In the genomic region with DNA sequence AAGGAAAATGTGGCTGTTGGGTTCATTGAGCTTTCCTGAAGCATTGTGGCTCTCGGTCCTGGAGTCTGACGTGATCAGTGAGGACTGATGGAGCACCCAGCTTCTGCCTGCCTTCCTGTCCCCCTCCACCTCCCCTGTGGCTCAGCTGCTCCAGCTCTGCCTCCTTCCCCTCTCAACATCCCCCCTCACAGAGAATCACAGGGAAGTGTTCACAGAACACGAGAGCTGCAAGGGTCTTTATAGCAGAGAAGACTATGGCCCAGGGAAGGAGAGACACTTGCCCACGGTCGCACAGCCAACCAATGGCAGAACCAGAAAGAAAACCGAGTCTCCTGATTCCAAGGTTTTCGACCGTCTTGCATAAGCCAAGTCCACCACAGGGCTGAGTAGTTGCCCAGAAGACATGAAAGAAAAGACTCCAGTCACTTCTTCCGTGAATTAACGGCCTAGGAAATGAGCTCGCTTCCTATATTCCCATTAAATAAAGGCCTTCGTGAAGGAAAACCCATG, we compare ENCODE assay signal across 1 cellular context.
TF ChIP-seq lines count a peak whose summit lies in the region.

No MANE protein-coding gene starts in this region.

TF ChIP-seq in H1, 55 proteins besides CTCF, POLR2A, EP300 and RAD21:
- TF ChIP-seq ZNF274 (IDR thresholded peaks at IDR 0.05; ENCODE audit: borderline replicate concordance, extremely low read depth, low read length), result no peak
- no peak for TF ChIP-seq BRCA1 (IDR thresholded peaks at IDR 0.05; ENCODE audit: low read depth, low read length)
- TF ChIP-seq, protein P1, sequence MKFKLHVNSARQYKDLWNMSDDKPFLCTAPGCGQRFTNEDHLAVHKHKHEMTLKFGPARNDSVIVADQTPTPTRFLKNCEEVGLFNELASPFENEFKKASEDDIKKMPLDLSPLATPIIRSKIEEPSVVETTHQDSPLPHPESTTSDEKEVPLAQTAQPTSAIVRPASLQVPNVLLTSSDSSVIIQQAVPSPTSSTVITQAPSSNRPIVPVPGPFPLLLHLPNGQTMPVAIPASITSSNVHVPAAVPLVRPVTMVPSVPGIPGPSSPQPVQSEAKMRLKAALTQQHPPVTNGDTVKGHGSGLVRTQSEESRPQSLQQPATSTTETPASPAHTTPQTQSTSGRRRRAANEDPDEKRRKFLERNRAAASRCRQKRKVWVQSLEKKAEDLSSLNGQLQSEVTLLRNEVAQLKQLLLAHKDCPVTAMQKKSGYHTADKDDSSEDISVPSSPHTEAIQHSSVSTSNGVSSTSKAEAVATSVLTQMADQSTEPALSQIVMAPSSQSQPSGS (IDR thresholded peaks at IDR 0.05; ENCODE audit: low read length), result no peak
- no peak for TF ChIP-seq CHD2 (IDR thresholded peaks at IDR 0.05; ENCODE audit: low read length)
